Comparison of ENCODE assay signal across 16 cellular contexts in genomic region chr2:38498039-38498438, GRCh38.
DNase-seq lines count a peak whose midpoint lies in the region; ATAC-seq and TF ChIP-seq lines count a peak whose summit lies in the region.
"Had no signal": no experiment of that assay in that cellular context is flagged by ENCODE, and none has a peak within 500 bp of the region (broad histone marks: within the 10 kb centered on the region; RNA-seq: fewer than 3 reads in every experiment).

No MANE protein-coding gene starts in this region.

- WGBS in esophagus muscularis mucosa, result 85% methylated on average over 3 of the region's 3 CpGs

- H3K36me3 ChIP-seq in DOHH2 (ENCODE audit: control insufficient read depth, low read length) (no peaks in the 10 kb centered on the region), KOPT-K1 (ENCODE audit: insufficient read depth, low read length) (no peaks in the 10 kb centered on the region), esophagus muscularis mucosa (no peaks in the 10 kb centered on the region)
- H3K36me3 ChIP-seq: neutrophil had no signal

- H3K4me2 ChIP-seq in DOHH2 (ENCODE audit: low read length), result peak overlapping the region; percentile 62

- DNase-seq in esophagus muscularis mucosa (ENCODE audit: extremely low spot score) (no peak), HFFc6 (no peak), EL (no peak), hepatic stellate cell (ENCODE audit: low spot score) (no peak)
- DNase-seq: activated CD4-positive, alpha-beta T cell treated with anti-CD3 and anti-CD28 coated beads for 36 hours; CD8-positive, alpha-beta T cell; effector CD8-positive, alpha-beta T cell; NCI-H1048; SHP77 treated with DMSO at 0.1 percent for 48 hours; stimulated activated CD4-positive, alpha-beta T cell treated with anti-CD3 and anti-CD28 coated beads, Interleukin-4, amount 100 ng/mL, for 4 hours; trophoblast cell had no signal

- peaks cover 5% of the 10 kb centered on the region; the same call in 1 of the 2 replicates for H3K36me3 Mint-ChIP-seq in HFFc6 (ENCODE audit: low read depth)
- H3K36me3 Mint-ChIP-seq: CD8-positive, alpha-beta T cell had no signal

- H3K4me1 ChIP-seq in DOHH2 (ENCODE audit: control insufficient read depth, low read length) (peaks cover 20% of the 10 kb centered on the region), esophagus muscularis mucosa (peaks cover 19 to 56% (median 53%) of the 10 kb centered on the region in 4 donors)

- H3K27me3 ChIP-seq in DOHH2 (ENCODE audit: control insufficient read depth, low read length), result peaks cover 57% of the 10 kb centered on the region
- H3K27me3 ChIP-seq in esophagus muscularis mucosa, result no peaks in the 10 kb centered on the region
- H3K27me3 ChIP-seq: neutrophil had no signal

- H3K4me3 ChIP-seq in DOHH2 (ENCODE audit: low read length) (peak overlapping the region; percentile 32), esophagus muscularis mucosa (no peak overlapping the region)

- H3K9me2 ChIP-seq in DOHH2 (replicated peaks; ENCODE audit: control insufficient read depth, low read length), result no peaks in the 10 kb centered on the region

- H3K27me3 Mint-ChIP-seq in HFFc6 (ENCODE audit: insufficient read depth), result peaks cover 29% of the 10 kb centered on the region

- ATAC-seq in GM19463 (IDR thresholded peaks at IDR 0.05; ENCODE audit: unreplicated experiment) (peak; percentile 74), GM18520 (IDR thresholded peaks at IDR 0.05; ENCODE audit: unreplicated experiment) (no peak)
- ATAC-seq: activated CD4-positive, alpha-beta T cell treated with anti-CD3 and anti-CD28 coated beads for 36 hours; CD8-positive, alpha-beta T cell had no signal

- no peak overlapping the region for H3K27ac Mint-ChIP-seq in HFFc6
- H3K27ac Mint-ChIP-seq: activated CD4-positive, alpha-beta T cell treated with anti-CD3 and anti-CD28 coated beads for 36 hours; CD8-positive, alpha-beta T cell had no signal

- H3F3A ChIP-seq in DOHH2 (ENCODE audit: control insufficient read depth, insufficient read depth), result peaks cover 4% of the 10 kb centered on the region; the same call in 1 of the 2 replicates

- intact Hi-C loops in esophagus muscularis mucosa (cut with DNase I), result loop anchor here (2.0 kb wide), 1 partner anchor 31 kb away; no protein-coding TSS in a partner anchor

- no peaks in the 10 kb centered on the region for H4K20me1 ChIP-seq in DOHH2 (ENCODE audit: control insufficient read depth, insufficient read depth, low read depth, low read length)

- no peak overlapping the region for H3K4me3 Mint-ChIP-seq in HFFc6
- H3K4me3 Mint-ChIP-seq: activated CD4-positive, alpha-beta T cell treated with anti-CD3 and anti-CD28 coated beads for 36 hours; CD8-positive, alpha-beta T cell had no signal

- H3K9me3 ChIP-seq in DOHH2 (ENCODE audit: control insufficient read depth, insufficient read depth, low read length) (no peaks in the 10 kb centered on the region), KOPT-K1 (ENCODE audit: insufficient read depth, low read length, poor library complexity, severe bottlenecking) (peaks cover 10% of the 10 kb centered on the region), esophagus muscularis mucosa (peaks cover 0 to 13% (median 7%) of the 10 kb centered on the region in 4 donors)
- H3K9me3 ChIP-seq: neutrophil had no signal

- peaks cover 11% of the 10 kb centered on the region for H3K9me3 Mint-ChIP-seq in HFFc6

- no peak for TF ChIP-seq POLR2A in esophagus muscularis mucosa (IDR thresholded peaks at IDR 0.05; ENCODE audit: low read depth)

- no peaks in the 10 kb centered on the region for H3K4me1 Mint-ChIP-seq in HFFc6 (ENCODE audit: low read depth)

- H3K27ac ChIP-seq in DOHH2 (ENCODE audit: low read depth, low read length) (no peak overlapping the region), KOPT-K1 (ENCODE audit: low read depth, low read length, poor library complexity, severe bottlenecking) (peak overlapping the region; percentile 1), esophagus muscularis mucosa (replicated peaks in 1 of 4) (peak overlapping the region in 3 of 4 donors; percentile 5 to 76 (median 57))
- H3K27ac ChIP-seq: neutrophil had no signal

- TF ChIP-seq CTCF in DOHH2 (IDR thresholded peaks at IDR 0.05; ENCODE audit: low read depth, low read length, poor library complexity, severe bottlenecking), result no peak
- TF ChIP-seq CTCF in esophagus muscularis mucosa (IDR thresholded peaks at IDR 0.05), result no peak
- no peak for TF ChIP-seq CTCF in HFFc6 (IDR thresholded peaks at IDR 0.05)

- H3K79me2 ChIP-seq in DOHH2 (ENCODE audit: control insufficient read depth, low read length), result no peaks in the 10 kb centered on the region

- TF ChIP-seq EP300 in esophagus muscularis mucosa (IDR thresholded peaks at IDR 0.05), result no peak
